ENCODE assay signal across 8 cellular contexts in genomic region chr4:42151568-42152506, GRCh38. TPM values are rescaled to one million over a fixed set of nuclear protein-coding genes. Genes with fewer than 3 reads are reported as not detected.
DNase-seq lines count a peak whose midpoint lies in the region; ATAC-seq lines count a peak whose summit lies in the region.

No MANE protein-coding gene starts in this region.

- H3K27me3 ChIP-seq in ACC112 (ENCODE audit: insufficient read depth, low read length) (peaks cover 97% of the 10 kb centered on the region), stomach smooth muscle (ENCODE audit: control insufficient read depth in 1 of 2, insufficient read depth in 2 of 2, low read length in 2 of 2) (peaks cover 21 to 48% of the 10 kb centered on the region in 2 donors)

- H3K36me3 ChIP-seq in ACC112 (ENCODE audit: insufficient read depth, low read length) (no peaks in the 10 kb centered on the region), stomach smooth muscle (ENCODE audit: control insufficient read depth in 2 of 2, insufficient read depth in 2 of 2, low read length in 2 of 2) (no peaks in the 10 kb centered on the region)

- H3K27ac ChIP-seq in ACC112 (ENCODE audit: low read depth, low read length) = no peak overlapping the region
- H3K27ac ChIP-seq in stomach smooth muscle (ENCODE audit: low read length) = no peak overlapping the region

- H3K79me2 ChIP-seq in ACC112 (ENCODE audit: control insufficient read depth, insufficient read depth, low read length, unreplicated experiment) = no peaks in the 10 kb centered on the region

- H3K27me3 Mint-ChIP-seq in activated naive CD8-positive, alpha-beta T cell treated with anti-CD3 and anti-CD28 coated beads, Interleukin-2, amount 50 U/mL, for 24 hours = peaks cover 48% of the 10 kb centered on the region

- no peak overlapping the region for H3K27ac Mint-ChIP-seq in activated naive CD8-positive, alpha-beta T cell treated with anti-CD3 and anti-CD28 coated beads, Interleukin-2, amount 50 U/mL, for 24 hours

- peaks cover 2% of the 10 kb centered on the region for H3K36me3 Mint-ChIP-seq in activated naive CD8-positive, alpha-beta T cell treated with anti-CD3 and anti-CD28 coated beads, Interleukin-2, amount 50 U/mL, for 24 hours (ENCODE audit: low read depth)

- no peaks in the 10 kb centered on the region for H3K4me1 ChIP-seq in ACC112 (ENCODE audit: control insufficient read depth, insufficient read depth, low read length, unreplicated experiment)
- peaks cover 9% of the 10 kb centered on the region for H3K4me1 ChIP-seq in stomach smooth muscle (ENCODE audit: control insufficient read depth, insufficient read depth, low read length)

- H2AFZ ChIP-seq in ACC112 (ENCODE audit: low read length, unreplicated experiment) = peak overlapping the region; percentile 25

- H3K4me3 ChIP-seq in ACC112 (ENCODE audit: low read depth, low read length) (peak overlapping the region; percentile 65), stomach smooth muscle (ENCODE audit: low read length in 2 of 2) (peak overlapping the region; percentile 46 to 63)

- DNase-seq in NCI-H748 treated with DMSO at 0.1 percent for 48 hours (lab: John Stamatoyannopoulos, UW) = peak; percentile 62
- peak; percentile 48 for DNase-seq in activated naive CD8-positive, alpha-beta T cell treated with anti-CD3 and anti-CD28 coated beads, Interleukin-2, amount 50 U/mL, for 24 hours
- DNase-seq in lung microvascular endothelial cell (ENCODE audit: low read depth in 2 of 2) = peak; percentile 3 to 20
- DNase-seq in NCI-H187 treated with DMSO at 0.1 percent for 48 hours (lab: John Stamatoyannopoulos, UW) = no peak

- peaks cover 19% of the 10 kb centered on the region for H3K4me1 Mint-ChIP-seq in activated naive CD8-positive, alpha-beta T cell treated with anti-CD3 and anti-CD28 coated beads, Interleukin-2, amount 50 U/mL, for 24 hours

- H3K9me3 Mint-ChIP-seq in activated naive CD8-positive, alpha-beta T cell treated with anti-CD3 and anti-CD28 coated beads, Interleukin-2, amount 50 U/mL, for 24 hours = no peaks in the 10 kb centered on the region

- no peak overlapping the region for H3K9ac ChIP-seq in stomach smooth muscle (ENCODE audit: low read length in 2 of 2)

- H3K4me3 Mint-ChIP-seq in activated naive CD8-positive, alpha-beta T cell treated with anti-CD3 and anti-CD28 coated beads, Interleukin-2, amount 50 U/mL, for 24 hours = peak overlapping the region; percentile 88

- H3K9me3 ChIP-seq in stomach smooth muscle (ENCODE audit: control insufficient read depth in 2 of 2, low read length in 2 of 2) = no peaks in the 10 kb centered on the region

- ATAC-seq in GM18520 (IDR thresholded peaks at IDR 0.05; ENCODE audit: unreplicated experiment) (peak; percentile 39), HG02970 (IDR thresholded peaks at IDR 0.05; ENCODE audit: low FRiP score, unreplicated experiment) (peak; percentile 57)
- peak; percentile 50 for ATAC-seq in activated naive CD8-positive, alpha-beta T cell treated with anti-CD3 and anti-CD28 coated beads, Interleukin-2, amount 50 U/mL, for 24 hours

RNA-seq across cellular contexts. Expression of gene BEND4, which starts 0.6 kb away (rescaled TPM):
- under 0.01 and 0.20 TPM in 2 replicates for total RNA-seq in lung microvascular endothelial cell
